In genomic region chr2:25409468-25409867, GRCh38 we compare ENCODE assay signal across 26 cellular contexts.
A peak's percentile ranks its signal among the peaks of the same experiment; 100 is the strongest.
DNase-seq lines count a peak whose midpoint lies in the region; ATAC-seq and TF ChIP-seq lines count a peak whose summit lies in the region.
"Had no signal": no experiment of that assay in that cellular context is flagged by ENCODE, and none has a peak within 500 bp of the region (broad histone marks: within the 10 kb centered on the region; RNA-seq: fewer than 3 reads in every experiment).

No MANE protein-coding gene starts in this region.

- no peaks in the 10 kb centered on the region for H3K9me3 ChIP-seq in DOHH2 (ENCODE audit: control insufficient read depth, insufficient read depth, low read length)
- H3K9me3 ChIP-seq: breast epithelium, pancreas, SJSA1, suprapubic skin, upper lobe of right lung had no signal

- H3K27me3 Mint-ChIP-seq in IgD-negative memory B cell: no peaks in the 10 kb centered on the region
- H3K27me3 Mint-ChIP-seq in activated CD4-positive, alpha-beta T cell treated with anti-CD3 and anti-CD28 coated beads, Interleukin-2, amount 10 ng/mL, durations not matched to agents 24 days and 14 days: no peaks in the 10 kb centered on the region
- H3K27me3 Mint-ChIP-seq: activated naive CD4-positive, alpha-beta T cell treated with anti-CD3 and anti-CD28 coated beads, Interleukin-2, amount 50 U/mL, for 24 hours; CD4-positive, alpha-beta T cell had no signal

- ATAC-seq in HG02610 (IDR thresholded peaks at IDR 0.05; ENCODE audit: unreplicated experiment): no peak
- ATAC-seq: activated CD8-positive, alpha-beta T cell treated with anti-CD3 and anti-CD28 coated beads, Interleukin-2, amount 10 ng/mL, durations not matched to agents 7 days and 5 days; pancreas; stimulated activated effector memory CD8-positive, alpha-beta T cell treated with anti-CD3 and anti-CD28 coated beads, Interleukin-12 subunit alpha, Interleukin-12 subunit beta, amount 100 ng/mL, for 72 hours; upper lobe of right lung had no signal

- H3K4me1 Mint-ChIP-seq in IgD-negative memory B cell: peaks cover 49 to 58% (median 51%) of the 10 kb centered on the region in 3 donors
- peaks cover 3% of the 10 kb centered on the region for H3K4me1 Mint-ChIP-seq in activated CD4-positive, alpha-beta T cell treated with anti-CD3 and anti-CD28 coated beads, Interleukin-2, amount 10 ng/mL, durations not matched to agents 24 days and 14 days
- H3K4me1 Mint-ChIP-seq: activated naive CD4-positive, alpha-beta T cell treated with anti-CD3 and anti-CD28 coated beads, Interleukin-2, amount 50 U/mL, for 24 hours; neural crest cell; stimulated activated effector memory CD8-positive, alpha-beta T cell treated with anti-CD3 and anti-CD28 coated beads, Interleukin-12 subunit alpha, Interleukin-12 subunit beta, amount 100 ng/mL, for 72 hours had no signal

- H3F3A ChIP-seq in DOHH2 (ENCODE audit: control insufficient read depth, insufficient read depth): peaks cover 12% of the 10 kb centered on the region; the same call in 1 of the 2 replicates

- intact Hi-C loops in activated CD4-positive, alpha-beta T cell treated with anti-CD3 and anti-CD28 coated beads, Interleukin-2, amount 10 ng/mL, durations not matched to agents 24 days and 14 days (cut with micrococcal nuclease): no loop called here

- no peaks in the 10 kb centered on the region for H4K20me1 ChIP-seq in DOHH2 (ENCODE audit: control insufficient read depth, insufficient read depth, low read depth, low read length)

- H3K9me3 Mint-ChIP-seq in IgD-negative memory B cell: peaks cover 0 to 3% (median 0%) of the 10 kb centered on the region in 3 donors
- no peaks in the 10 kb centered on the region for H3K9me3 Mint-ChIP-seq in activated CD4-positive, alpha-beta T cell treated with anti-CD3 and anti-CD28 coated beads, Interleukin-2, amount 10 ng/mL, durations not matched to agents 24 days and 14 days
- H3K9me3 Mint-ChIP-seq: activated naive CD4-positive, alpha-beta T cell treated with anti-CD3 and anti-CD28 coated beads, Interleukin-2, amount 50 U/mL, for 24 hours; CD4-positive, alpha-beta T cell; HFFc6; neural crest cell; stimulated activated effector memory CD8-positive, alpha-beta T cell treated with anti-CD3 and anti-CD28 coated beads, Interleukin-12 subunit alpha, Interleukin-12 subunit beta, amount 100 ng/mL, for 72 hours had no signal

- H3K9me2 ChIP-seq in DOHH2 (replicated peaks; ENCODE audit: control insufficient read depth, low read length): no peaks in the 10 kb centered on the region

- no peaks in the 10 kb centered on the region for H3K79me2 ChIP-seq in DOHH2 (ENCODE audit: control insufficient read depth, low read length)

- H3K36me3 ChIP-seq in DOHH2 (ENCODE audit: control insufficient read depth, low read length): no peaks in the 10 kb centered on the region
- H3K36me3 ChIP-seq: breast epithelium, pancreas, SJSA1, suprapubic skin, upper lobe of right lung had no signal

- H3K27me3 ChIP-seq in DOHH2 (ENCODE audit: control insufficient read depth, low read length): no peaks in the 10 kb centered on the region
- H3K27me3 ChIP-seq: breast epithelium, pancreas, SJSA1, suprapubic skin, upper lobe of right lung had no signal

- peak overlapping the region in 2 of 3 donors; percentile 62 to 86 for H3K27ac Mint-ChIP-seq in IgD-negative memory B cell
- no peak overlapping the region for H3K27ac Mint-ChIP-seq in activated CD4-positive, alpha-beta T cell treated with anti-CD3 and anti-CD28 coated beads, Interleukin-2, amount 10 ng/mL, durations not matched to agents 24 days and 14 days
- H3K27ac Mint-ChIP-seq: activated CD8-positive, alpha-beta T cell treated with anti-CD3 and anti-CD28 coated beads, Interleukin-2, amount 10 ng/mL, durations not matched to agents 7 days and 5 days; activated naive CD4-positive, alpha-beta T cell treated with anti-CD3 and anti-CD28 coated beads, Interleukin-2, amount 50 U/mL, for 24 hours; CD4-positive, alpha-beta T cell; HFFc6 had no signal

- H3K4me1 ChIP-seq in DOHH2 (ENCODE audit: control insufficient read depth, low read length): peaks cover 72% of the 10 kb centered on the region
- H3K4me1 ChIP-seq: breast epithelium, SJSA1, suprapubic skin, upper lobe of right lung had no signal

- TF ChIP-seq CTCF in DOHH2 (IDR thresholded peaks at IDR 0.05; ENCODE audit: low read depth, low read length, poor library complexity, severe bottlenecking): no peak

- DNase-seq in OCI-M1 (lab: John Stamatoyannopoulos, UW): peak; percentile 9
- DNase-seq in medulla oblongata (ENCODE audit: extremely low spot score): peak; percentile 17
- DNase-seq in activated CD4-positive, alpha-beta T cell treated with anti-CD3 and anti-CD28 coated beads, Interleukin-2, amount 10 ng/mL, durations not matched to agents 24 days and 14 days: no peak
- no peak for DNase-seq in HK-2 (ENCODE audit: unreplicated experiment)
- DNase-seq: activated CD4-positive, alpha-beta T cell treated with anti-CD3 and anti-CD28 coated beads for 1 hour; activated CD8-positive, alpha-beta T cell treated with anti-CD3 and anti-CD28 coated beads, Interleukin-2, amount 10 ng/mL, durations not matched to agents 7 days and 5 days; activated T-cell treated with anti-CD3 and anti-CD28 coated beads for 4 hours; anterior cingulate cortex; CD4-positive, alpha-beta T cell; DMS79 treated with DMSO at 0.1 percent for 48 hours; GF-D8; HFFc6; NCI-H2029 treated with DMSO at 0.1 percent for 48 hours; NCI-H526 treated with DMSO at 0.1 percent for 48 hours; NK-92 treated with Interleukin-12 subunit alpha and Interleukin-12 subunit beta, amount 100 ng/mL, for 24 hours; pancreas; upper lobe of right lung had no signal

- H3K27ac ChIP-seq in DOHH2 (ENCODE audit: low read depth, low read length): no peak overlapping the region
- H3K27ac ChIP-seq: breast epithelium, pancreas, SJSA1, suprapubic skin, upper lobe of right lung had no signal

- H3K36me3 Mint-ChIP-seq in IgD-negative memory B cell: no peaks in the 10 kb centered on the region
- no peaks in the 10 kb centered on the region for H3K36me3 Mint-ChIP-seq in activated CD4-positive, alpha-beta T cell treated with anti-CD3 and anti-CD28 coated beads, Interleukin-2, amount 10 ng/mL, durations not matched to agents 24 days and 14 days (ENCODE audit: low read depth)
- H3K36me3 Mint-ChIP-seq: stimulated activated effector memory CD8-positive, alpha-beta T cell treated with anti-CD3 and anti-CD28 coated beads, Interleukin-12 subunit alpha, Interleukin-12 subunit beta, amount 100 ng/mL, for 72 hours had no signal

- no peak overlapping the region for H3K4me3 ChIP-seq in DOHH2 (ENCODE audit: low read length)
- H3K4me3 ChIP-seq: breast epithelium, pancreas, SJSA1, suprapubic skin, upper lobe of right lung had no signal

- peak overlapping the region in 2 of 4 donors; percentile 64 to 69 for H3K4me3 Mint-ChIP-seq in IgD-negative memory B cell
- no peak overlapping the region for H3K4me3 Mint-ChIP-seq in activated CD4-positive, alpha-beta T cell treated with anti-CD3 and anti-CD28 coated beads, Interleukin-2, amount 10 ng/mL, durations not matched to agents 24 days and 14 days
- H3K4me3 Mint-ChIP-seq: activated CD8-positive, alpha-beta T cell treated with anti-CD3 and anti-CD28 coated beads, Interleukin-2, amount 10 ng/mL, durations not matched to agents 7 days and 5 days; activated naive CD4-positive, alpha-beta T cell treated with anti-CD3 and anti-CD28 coated beads, Interleukin-2, amount 50 U/mL, for 24 hours; CD4-positive, alpha-beta T cell; HFFc6; neural crest cell; stimulated activated effector memory CD8-positive, alpha-beta T cell treated with anti-CD3 and anti-CD28 coated beads, Interleukin-12 subunit alpha, Interleukin-12 subunit beta, amount 100 ng/mL, for 72 hours had no signal

- H3K4me2 ChIP-seq in DOHH2 (ENCODE audit: low read length): peak overlapping the region; percentile 53; the same call in 1 of the 2 replicates

Comparison
In these comparisons a context has a peak if more than half of its experiments do, and no peak if none do; other contexts are left out.
1. DNase-seq: peak in OCI-M1 (single experiment) and medulla oblongata (single experiment); none in activated CD4-positive, alpha-beta T cell treated with anti-CD3 and anti-CD28 coated beads, Interleukin-2, amount 10 ng/mL, durations not matched to agents 24 days and 14 days (single experiment) and HK-2 (single experiment).